ENCODE assay signal across 8 cellular contexts in genomic region chr11:113974741-113975470, GRCh38. TPM values are rescaled to one million over a fixed set of nuclear protein-coding genes. Genes with fewer than 3 reads are reported as not detected.
DNase-seq lines count a peak whose midpoint lies in the region; ATAC-seq and TF ChIP-seq lines count a peak whose summit lies in the region.

TSS of gene HTR3A (plus strand) at chr11:113975108. CDS start at chr11:113975326, 218 bp downstream.

- H3K27me3 ChIP-seq in RWPE2 (ENCODE audit: insufficient read depth, poor library complexity, severe bottlenecking) (peaks cover 18% of the 10 kb centered on the region), iPS-18a (ENCODE audit: control insufficient read depth, insufficient read depth, low read length) (peaks cover 7% of the 10 kb centered on the region)

- no peak for TF ChIP-seq CTCF in RWPE2 (IDR thresholded peaks at IDR 0.05; ENCODE audit: poor library complexity, severe bottlenecking)

- no peak within 1 kb of the TSS for H3K27ac ChIP-seq in RWPE2 (ENCODE audit: poor library complexity, severe bottlenecking)
- H3K27ac ChIP-seq in iPS-18a (ENCODE audit: low read length) = no peak within 1 kb of the TSS

- DNase-seq in A172 (ENCODE audit: low spot score) = peak; percentile 20
- DNase-seq in NCI-H1048 (lab: John Stamatoyannopoulos, UW) = peak; percentile 15
- no peak for DNase-seq in RWPE2 (ENCODE audit: low spot score)
- DNase-seq in activated gamma-delta T cell (lab: John Stamatoyannopoulos, UW) = no peak
- DNase-seq in SIG-M5 (lab: John Stamatoyannopoulos, UW) = no peak
- DNase-seq in epidermal melanocyte (ENCODE audit: insufficient read length, low spot score) = no peak

- no peak within 1 kb of the TSS for H3K9ac ChIP-seq in iPS-18a (ENCODE audit: low read length)

- H3K4me1 ChIP-seq in RWPE2 (ENCODE audit: insufficient read depth, poor library complexity, severe bottlenecking) (peaks cover 3% of the 10 kb centered on the region), iPS-18a (ENCODE audit: control insufficient read depth, low read depth, low read length) (peaks cover 9% of the 10 kb centered on the region)

- H3K4me3 ChIP-seq in RWPE2 (ENCODE audit: severe bottlenecking) (no peak within 1 kb of the TSS), iPS-18a (ENCODE audit: low read length) (peak within 1 kb of the TSS; percentile 23)

- H3K9me3 ChIP-seq in RWPE2 (ENCODE audit: severe bottlenecking) (no peaks in the 10 kb centered on the region), iPS-18a (ENCODE audit: control insufficient read depth, low read depth, low read length) (no peaks in the 10 kb centered on the region)

- H3K36me3 ChIP-seq in RWPE2 (ENCODE audit: low read depth) (no peaks in the 10 kb centered on the region), iPS-18a (ENCODE audit: control insufficient read depth, low read depth, low read length) (no peaks in the 10 kb centered on the region)

- ATAC-seq in RWPE2 (ENCODE audit: low read depth) (peak; percentile 63), GM18498 (IDR thresholded peaks at IDR 0.05; ENCODE audit: unreplicated experiment) (no peak)

RNA-seq across cellular contexts. Expression of gene HTR3A, which starts in this region (rescaled TPM):
- total RNA-seq in A172 (2014; rRNA removed; shearing (Covaris generic)) = not detected in 2 replicates

Comparison
In these comparisons a context has a peak if more than half of its experiments do, and no peak if none do; other contexts are left out.
1. Peak in DNase-seq in A172; RNA of the gene not detected or under 1 TPM.